Comparison of ENCODE assay signal across 9 cellular contexts in genomic region chr19:6587093-6587820, GRCh38. TPM values are rescaled to one million over a fixed set of nuclear protein-coding genes. Genes with fewer than 3 reads are reported as not detected.
DNase-seq lines count a peak whose midpoint lies in the region; ATAC-seq, FAIRE-seq and TF ChIP-seq lines count a peak whose summit lies in the region.
"Had no signal": no experiment of that assay in that cellular context is flagged by ENCODE, and none has a peak within 500 bp of the region (broad histone marks: within the 10 kb centered on the region; RNA-seq: fewer than 3 reads in every experiment).

No MANE protein-coding gene starts in this region.

- H3K27me3 Mint-ChIP-seq in CD4-positive, alpha-beta T cell = peaks cover 59% of the 10 kb centered on the region
- peaks cover 41% of the 10 kb centered on the region for H3K27me3 Mint-ChIP-seq in activated T-helper 17 cell treated with anti-CD3 and anti-CD28 coated beads, Interleukin-2, amount 50 U/mL, for 72 hours

- TF ChIP-seq EP300 in HepG2 (IDR thresholded peaks at IDR 0.05; ENCODE audit: low read depth in 2 of 2, low read length in 2 of 2) (no peak), HepG2 (CRISPR knock-in tag; IDR thresholded peaks at IDR 0.05; ENCODE audit: borderline replicate concordance) (no peak)

- H3K9ac ChIP-seq in HepG2 (ENCODE audit: insufficient read depth, low read depth, low read length) = no peak overlapping the region

- H2AFZ ChIP-seq in HepG2 (ENCODE audit: low read length) = no peak overlapping the region

- TF ChIP-seq RAD21 in HepG2 (CRISPR knock-in tag; IDR thresholded peaks at IDR 0.05) = no peak

- intact Hi-C loops in CD4-positive, alpha-beta T cell (cut with DNase I, micrococcal nuclease) = no loop called here
- intact Hi-C loops in HepG2 (cut with micrococcal nuclease; ENCODE audit: unreplicated experiment) = no loop called here

- TF ChIP-seq CTCF in CD4-positive, alpha-beta T cell (IDR thresholded peaks at IDR 0.05) = no peak
- TF ChIP-seq CTCF in HepG2 (CRISPR knock-in tag; IDR thresholded peaks at IDR 0.05) = no peak

- no peak for FAIRE-seq in HepG2 (lab: Jason Lieb, UNC)

- no peak overlapping the region for H3K4me3 ChIP-seq in HAP-1
- H3K4me3 ChIP-seq in HepG2 (replicated peaks in 1 of 3; ENCODE audit: insufficient read depth in 1 of 3, low read depth in 2 of 3, low read length in 3 of 3) = no peak overlapping the region

- H3K79me2 ChIP-seq in HepG2 (ENCODE audit: insufficient read depth, low read length) = no peaks in the 10 kb centered on the region

- peaks cover 56% of the 10 kb centered on the region for H3K27me3 ChIP-seq in CD4-positive, alpha-beta T cell (ENCODE audit: control insufficient read depth, insufficient read depth, low read length)
- H3K27me3 ChIP-seq in HAP-1 (ENCODE audit: low read depth) (no peaks in the 10 kb centered on the region), HepG2 (ENCODE audit: control insufficient read depth in 1 of 2, insufficient read depth in 2 of 2, low read length in 2 of 2) (peaks cover 3 to 59% of the 10 kb centered on the region in 2 experiments; a peak in 3 of 5 replicates)

- H3K4me1 ChIP-seq in HAP-1 (peaks cover 14% of the 10 kb centered on the region), HepG2 (ENCODE audit: insufficient read depth, low read length) (peaks cover 7% of the 10 kb centered on the region)

- H3K4me3 Mint-ChIP-seq in CD4-positive, alpha-beta T cell = peak overlapping the region; percentile 57
- peak overlapping the region; percentile 83 for H3K4me3 Mint-ChIP-seq in activated T-helper 17 cell treated with anti-CD3 and anti-CD28 coated beads, Interleukin-2, amount 50 U/mL, for 72 hours

- H3K36me3 ChIP-seq in HAP-1 (replicated peaks) = peaks cover 13% of the 10 kb centered on the region
- no peaks in the 10 kb centered on the region for H3K36me3 ChIP-seq in HepG2 (replicated peaks in 1 of 2; ENCODE audit: control insufficient read depth in 1 of 2, insufficient read depth in 2 of 2, low read length in 2 of 2)

- peak overlapping the region; percentile 44 for H3K4me2 ChIP-seq in HepG2 (ENCODE audit: low read depth, low read length)

- H3K9me3 ChIP-seq in CD4-positive, alpha-beta T cell (ENCODE audit: control insufficient read depth, low read length) = no peaks in the 10 kb centered on the region
- no peaks in the 10 kb centered on the region for H3K9me3 ChIP-seq in HAP-1
- H3K9me3 ChIP-seq in HepG2 (ENCODE audit: low read length) = no peaks in the 10 kb centered on the region

- in situ Hi-C loops in HAP-1 (cut with MboI; ENCODE audit: low sequenced_read_pairs) = no loop called here
- in situ Hi-C loops in HepG2 (cut with HindIII; ENCODE audit: extremely low pct_ligation_motif_present, low pct_unique_long_range_greater_than_20kb) = no loop called here

- POLR2A ChIA-PET in CD4-positive, alpha-beta T cell (lab: Charles Lee) = no interaction called here
- POLR2A ChIA-PET in HepG2 (lab: Yijun Ruan, JAX) = no interaction called here

- H4K20me1 ChIP-seq in HepG2 (ENCODE audit: insufficient read depth, low read length) = no peaks in the 10 kb centered on the region

- CTCF ChIA-PET in CD4-positive, alpha-beta T cell (lab: Charles Lee) = no interaction called here
- CTCF ChIA-PET in HepG2 (lab: Yijun Ruan, JAX; ENCODE audit: low intra/inter-chr PET ratio, low total read pairs) = no interaction called here

- 10% methylated on average over 27 of the region's 27 CpGs for WGBS in HepG2 (ENCODE audit: low lambda C conversion rate)

- DNase-seq in CD4-positive, alpha-beta T cell = no peak
- DNase-seq in HAP-1 (ENCODE audit: low spot score in 2 of 2) = peak; percentile 46 to 65
- DNase-seq in HepG2 (ENCODE audit: low spot score) = no peak
- DNase-seq in NCI-H2029 treated with DMSO at 0.1 percent for 48 hours (lab: John Stamatoyannopoulos, UW) = no peak
- DNase-seq in stimulated activated CD8-positive, alpha-beta memory T cell treated with anti-CD3 and anti-CD28 coated beads, Interleukin-4, amount 100 ng/mL, for 48 hours = no peak

- TF ChIP-seq POLR2A in HepG2 (IDR thresholded peaks at IDR 0.05; ENCODE audit: insufficient read depth in 1 of 2, low read depth in 2 of 2, low read length in 2 of 2) = no peak

- H3K36me3 Mint-ChIP-seq in CD4-positive, alpha-beta T cell (ENCODE audit: low read depth) = no peaks in the 10 kb centered on the region
- H3K36me3 Mint-ChIP-seq in activated T-helper 17 cell treated with anti-CD3 and anti-CD28 coated beads, Interleukin-2, amount 50 U/mL, for 72 hours (ENCODE audit: low read depth) = peaks cover 56% of the 10 kb centered on the region

- H3K4me1 Mint-ChIP-seq in CD4-positive, alpha-beta T cell (ENCODE audit: low read depth) = peaks cover 49% of the 10 kb centered on the region
- peaks cover 38% of the 10 kb centered on the region for H3K4me1 Mint-ChIP-seq in activated T-helper 17 cell treated with anti-CD3 and anti-CD28 coated beads, Interleukin-2, amount 50 U/mL, for 72 hours

- H3K9me3 Mint-ChIP-seq in CD4-positive, alpha-beta T cell = no peaks in the 10 kb centered on the region
- no peaks in the 10 kb centered on the region for H3K9me3 Mint-ChIP-seq in activated T-helper 17 cell treated with anti-CD3 and anti-CD28 coated beads, Interleukin-2, amount 50 U/mL, for 72 hours

- no peak overlapping the region for H3K27ac ChIP-seq in CD4-positive, alpha-beta T cell (ENCODE audit: low read depth, low read length)
- H3K27ac ChIP-seq in HepG2 (ENCODE audit: extremely low read length, insufficient read depth, low read length) = no peak overlapping the region

- BruUV-seq in HepG2 (replicated peaks; lab: Mats Ljungman, UMichigan) = no TSS peak

- no peak overlapping the region for H3K27ac Mint-ChIP-seq in CD4-positive, alpha-beta T cell
- H3K27ac Mint-ChIP-seq in activated T-helper 17 cell treated with anti-CD3 and anti-CD28 coated beads, Interleukin-2, amount 50 U/mL, for 72 hours = no peak overlapping the region

- peak; percentile 37 for ATAC-seq in CD4-positive, alpha-beta T cell (ENCODE audit: poor library complexity)
- ATAC-seq in activated T-helper 17 cell treated with anti-CD3 and anti-CD28 coated beads, Interleukin-2, amount 50 U/mL, for 72 hours (replicated peaks) = peak; percentile 21
- peak; percentile 57 for ATAC-seq in HepG2
- ATAC-seq in GM19023 (IDR thresholded peaks at IDR 0.05; ENCODE audit: unreplicated experiment) = no peak
- no peak for ATAC-seq in GM18502 (IDR thresholded peaks at IDR 0.05; ENCODE audit: poor library complexity, unreplicated experiment)

TF ChIP-seq in HepG2, 621 proteins besides CTCF, POLR2A, EP300 and RAD21 (continues in another document):
- no peak for TF ChIP-seq CAMTA2 (CRISPR knock-in tag; IDR thresholded peaks at IDR 0.05; ENCODE audit: borderline replicate concordance)
- peak; percentile 57 for TF ChIP-seq BHLHE40 (IDR thresholded peaks at IDR 0.05; ENCODE audit: low read length)
- no peak for TF ChIP-seq U2AF1 (optimal IDR thresholded peaks at IDR 0.05; ENCODE audit: low read depth, low read length)

RNA-seq across cellular contexts. Expression of gene CD70, which starts 3.7 kb away (rescaled TPM):
- not detected for total RNA-seq in CD4-positive, alpha-beta T cell
- 10 to 100 TPM; 41.1 to 53.1 TPM for total RNA-seq in activated T-helper 17 cell treated with anti-CD3 and anti-CD28 coated beads, Interleukin-2, amount 50 U/mL, for 72 hours
- total RNA-seq in HepG2 (2016; rRNA removed; fragmentation: Illumina TruSeq; extraction: Trizol) = not detected in 2 replicates
- not detected in 2 replicates for total RNA-seq in HepG2 (2016; cell fraction: cytosol; rRNA removed; fragmentation: Illumina TruSeq; extraction: Trizol; ENCODE audit: low read depth)
- total RNA-seq in HepG2 (2016; cell fraction: insoluble cytoplasmic fraction; rRNA removed; fragmentation: Illumina TruSeq; extraction: Trizol) = not detected in 2 replicates
- total RNA-seq in HepG2 (2016; cell fraction: membrane; rRNA removed; fragmentation: Illumina TruSeq; extraction: Trizol) = not detected in 2 replicates
- total RNA-seq in HepG2 (2016; cell fraction: nucleus; rRNA removed; fragmentation: Illumina TruSeq; extraction: Trizol) = not detected in 2 replicates
- polyA plus RNA-seq in HepG2 (2011; rRNA removed) = 0.13 and 0.51 TPM in 2 replicates
- polyA plus RNA-seq in HepG2 (2011; cell fraction: cytosol; rRNA removed) = 0.40 and 0.45 TPM in 2 replicates
- polyA plus RNA-seq in HepG2 (2011; cell fraction: nucleus; rRNA removed) = 0.80 TPM in 2 replicates
- 0.37 TPM in 1 of 2 replicates, not detected in the other for polyA plus RNA-seq in HepG2 (2012)
- not detected in 2 replicates for polyA plus RNA-seq in HepG2 (2016; cell fraction: cytosol; fragmentation: Illumina TruSeq; extraction: Trizol; ENCODE audit: low read depth)
- not detected in 2 replicates for polyA plus RNA-seq in HepG2 (2016; cell fraction: insoluble cytoplasmic fraction; fragmentation: Illumina TruSeq; extraction: Trizol; ENCODE audit: low read depth)
- not detected in 2 replicates for polyA plus RNA-seq in HepG2 (2016; cell fraction: membrane; fragmentation: Illumina TruSeq; extraction: Trizol; ENCODE audit: low read depth)
- not detected in 2 replicates for polyA plus RNA-seq in HepG2 (2016; cell fraction: nucleus; fragmentation: Illumina TruSeq; extraction: Trizol; ENCODE audit: insufficient read depth, low read depth)
- 0.22 and 1.2 TPM in 2 replicates for polyA minus RNA-seq in HepG2 (2011; rRNA and poly(A)+ RNA removed; ENCODE audit: low replicate concordance)
- not detected in 2 replicates for polyA minus RNA-seq in HepG2 (2011; cell fraction: cytosol; rRNA and poly(A)+ RNA removed)
- not detected in 2 replicates for polyA minus RNA-seq in HepG2 (2011; cell fraction: nucleus; rRNA and poly(A)+ RNA removed)
- total RNA-seq: subcutaneous adipose tissue had no signal

RNA-seq across cellular contexts. Expression of gene TNFSF9, which starts 56.4 kb away (rescaled TPM):
- 1 to 10 TPM; 1.5 to 1.8 TPM for total RNA-seq in CD4-positive, alpha-beta T cell
- total RNA-seq in activated T-helper 17 cell treated with anti-CD3 and anti-CD28 coated beads, Interleukin-2, amount 50 U/mL, for 72 hours = 1 to 10 TPM; 2.9 to 6.0 TPM
- 0.20 and 1.0 TPM in 2 replicates for total RNA-seq in HepG2 (2016; rRNA removed; fragmentation: Illumina TruSeq; extraction: Trizol)
- total RNA-seq in HepG2 (2016; cell fraction: cytosol; rRNA removed; fragmentation: Illumina TruSeq; extraction: Trizol; ENCODE audit: low read depth) = 0.26 and 0.30 TPM in 2 replicates
- total RNA-seq in HepG2 (2016; cell fraction: insoluble cytoplasmic fraction; rRNA removed; fragmentation: Illumina TruSeq; extraction: Trizol) = 0.25 and 0.84 TPM in 2 replicates
- 0.49 and 0.62 TPM in 2 replicates for total RNA-seq in HepG2 (2016; cell fraction: membrane; rRNA removed; fragmentation: Illumina TruSeq; extraction: Trizol)
- total RNA-seq in HepG2 (2016; cell fraction: nucleus; rRNA removed; fragmentation: Illumina TruSeq; extraction: Trizol) = 0.78 and 0.90 TPM in 2 replicates
- polyA plus RNA-seq in HepG2 (2011; rRNA removed) = 1.5 and 1.8 TPM in 2 replicates
- polyA plus RNA-seq in HepG2 (2011; cell fraction: cytosol; rRNA removed) = 1.0 and 1.7 TPM in 2 replicates
- polyA plus RNA-seq in HepG2 (2011; cell fraction: nucleus; rRNA removed) = 1.2 and 1.4 TPM in 2 replicates
- polyA plus RNA-seq in HepG2 (2012) = 1.5 and 2.6 TPM in 2 replicates
- polyA plus RNA-seq in HepG2 (2016; cell fraction: cytosol; fragmentation: Illumina TruSeq; extraction: Trizol; ENCODE audit: low read depth) = 0.10 and 0.31 TPM in 2 replicates
- 0.24 and 0.45 TPM in 2 replicates for polyA plus RNA-seq in HepG2 (2016; cell fraction: insoluble cytoplasmic fraction; fragmentation: Illumina TruSeq; extraction: Trizol; ENCODE audit: low read depth)
- 0.22 and 0.38 TPM in 2 replicates for polyA plus RNA-seq in HepG2 (2016; cell fraction: membrane; fragmentation: Illumina TruSeq; extraction: Trizol; ENCODE audit: low read depth)
- polyA plus RNA-seq in HepG2 (2016; cell fraction: nucleus; fragmentation: Illumina TruSeq; extraction: Trizol; ENCODE audit: insufficient read depth, low read depth) = 1.9 and 2.1 TPM in 2 replicates
- 1.4 and 15.3 TPM in 2 replicates for polyA minus RNA-seq in HepG2 (2011; rRNA and poly(A)+ RNA removed; ENCODE audit: low replicate concordance)
- 0.40 and 1.7 TPM in 2 replicates for polyA minus RNA-seq in HepG2 (2011; cell fraction: cytosol; rRNA and poly(A)+ RNA removed)
- polyA minus RNA-seq in HepG2 (2011; cell fraction: nucleus; rRNA and poly(A)+ RNA removed) = 1.2 and 1.5 TPM in 2 replicates

Comparison
In these comparisons a context has a peak if more than half of its experiments do, and no peak if none do; other contexts are left out.
1. ATAC-seq: peak in CD4-positive, alpha-beta T cell (single experiment), activated T-helper 17 cell treated with anti-CD3 and anti-CD28 coated beads, Interleukin-2, amount 50 U/mL, for 72 hours (single experiment) and HepG2 (single experiment); none in GM19023 (single experiment) and GM18502 (single experiment).
2. DNase-seq: peak in HAP-1 (2 of 2); none in CD4-positive, alpha-beta T cell (0 of 10), HepG2 (single experiment), NCI-H2029 treated with DMSO at 0.1 percent for 48 hours (single experiment) and stimulated activated CD8-positive, alpha-beta memory T cell treated with anti-CD3 and anti-CD28 coated beads, Interleukin-4, amount 100 ng/mL, for 48 hours (single experiment).
3. RNA of gene CD70, which starts 3.7 kb away (total RNA-seq): 41.1 to 53.1 TPM in activated T-helper 17 cell treated with anti-CD3 and anti-CD28 coated beads, Interleukin-2, amount 50 U/mL, for 72 hours; not detected in CD4-positive, alpha-beta T cell and not detected in HepG2; every median in the first group is over 10 times any median in the second.